Comparison of ENCODE assay signal across 24 cellular contexts in the genomic region with DNA sequence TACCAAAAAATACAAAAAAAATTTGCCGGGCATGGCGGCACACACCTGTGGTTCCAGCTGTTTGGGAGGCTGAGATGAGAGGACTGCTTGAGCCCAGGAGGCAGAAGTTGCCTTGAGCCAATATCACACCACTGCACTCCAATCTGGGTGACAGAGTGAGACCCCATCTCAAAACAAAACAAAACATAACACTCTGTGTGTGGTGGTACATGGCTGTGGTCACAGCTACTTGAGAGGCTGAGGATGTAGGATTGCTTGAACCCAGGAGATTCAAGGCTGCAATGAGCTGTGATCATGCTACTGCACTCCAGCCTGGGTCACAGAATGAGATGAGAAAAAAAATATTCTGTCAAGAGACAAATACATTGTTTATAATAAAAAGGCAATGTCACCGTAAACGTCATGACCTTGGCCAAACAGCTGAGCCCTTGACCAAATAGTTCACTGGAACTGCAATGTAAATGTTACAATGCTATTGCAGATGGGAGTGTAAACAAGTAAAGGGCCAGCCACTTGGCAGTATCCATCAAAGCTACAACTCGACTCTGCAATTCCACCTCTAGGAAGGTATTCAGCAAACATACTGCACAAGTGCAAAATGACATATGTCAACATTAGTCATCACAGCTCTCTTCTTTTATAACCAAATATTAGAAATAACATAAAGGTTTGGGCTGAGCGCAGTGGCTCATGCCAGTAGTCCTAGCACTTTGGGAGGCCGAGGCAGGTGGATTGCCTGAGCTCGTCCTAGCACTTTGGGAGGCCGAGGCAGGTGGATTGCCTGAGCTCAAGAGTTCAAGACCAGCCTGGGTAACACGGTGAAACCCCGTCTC. TPM values are rescaled to one million over a fixed set of nuclear protein-coding genes. Genes with fewer than 3 reads are reported as not detected.
DNase-seq lines count a peak whose midpoint lies in the region; ATAC-seq, FAIRE-seq and TF ChIP-seq lines count a peak whose summit lies in the region.
"Had no signal": no experiment of that assay in that cellular context is flagged by ENCODE, and none has a peak within 500 bp of the region (broad histone marks: within the 10 kb centered on the region; RNA-seq: fewer than 3 reads in every experiment).

No MANE protein-coding gene starts in this region.

- H3K27ac Mint-ChIP-seq in astrocyte (ENCODE audit: unreplicated experiment): peak overlapping the region; percentile 34
- H3K27ac Mint-ChIP-seq in activated naive CD8-positive, alpha-beta T cell treated with anti-CD3 and anti-CD28 coated beads for 36 hours: no peak overlapping the region
- H3K27ac Mint-ChIP-seq: activated CD4-positive, alpha-beta memory T cell treated with anti-CD3 and anti-CD28 coated beads for 36 hours; CD4-positive, CD25-positive, alpha-beta regulatory T cell; GM23338; nephron progenitor cell had no signal

- H3K9me3 ChIP-seq in astrocyte (ENCODE audit: insufficient read depth, low read depth, low read length): no peaks in the 10 kb centered on the region
- no peaks in the 10 kb centered on the region for H3K9me3 ChIP-seq in lower lobe of right lung
- H3K9me3 ChIP-seq: tibial nerve had no signal

- H3K4me2 ChIP-seq in astrocyte (ENCODE audit: low read length): no peak overlapping the region
- H3K4me2 ChIP-seq: GM23338 had no signal

- no peak overlapping the region for H3K4me3 ChIP-seq in astrocyte (ENCODE audit: insufficient read depth, low read depth, low read length)
- H3K4me3 ChIP-seq in lower lobe of right lung: no peak overlapping the region
- no peak overlapping the region for H3K4me3 ChIP-seq in dorsolateral prefrontal cortex
- H3K4me3 ChIP-seq: GM23338, SK-N-MC, tibial nerve had no signal

- no peak overlapping the region for H3K4me3 Mint-ChIP-seq in astrocyte (ENCODE audit: unreplicated experiment)
- H3K4me3 Mint-ChIP-seq in activated naive CD8-positive, alpha-beta T cell treated with anti-CD3 and anti-CD28 coated beads for 36 hours: no peak overlapping the region
- H3K4me3 Mint-ChIP-seq: activated CD4-positive, alpha-beta memory T cell treated with anti-CD3 and anti-CD28 coated beads for 36 hours; GM23338; nephron progenitor cell had no signal

- H3K36me3 Mint-ChIP-seq in astrocyte (ENCODE audit: low read depth, unreplicated experiment): peaks cover 19% of the 10 kb centered on the region
- peaks cover 19% of the 10 kb centered on the region for H3K36me3 Mint-ChIP-seq in activated naive CD8-positive, alpha-beta T cell treated with anti-CD3 and anti-CD28 coated beads for 36 hours

- DNase-seq in DMS153 treated with DMSO at 0.1 percent for 48 hours (lab: John Stamatoyannopoulos, UW; ENCODE audit: unreplicated experiment) (peak; percentile 74), NCI-H2196 treated with DMSO at 0.1 percent for 48 hours (lab: John Stamatoyannopoulos, UW; ENCODE audit: unreplicated experiment) (peak; percentile 30), astrocyte (ENCODE audit: low read depth) (no peak), lower lobe of right lung (no peak), dorsolateral prefrontal cortex (no peak)
- DNase-seq in activated naive CD8-positive, alpha-beta T cell treated with anti-CD3 and anti-CD28 coated beads for 36 hours: no peak
- DNase-seq: activated CD4-positive, alpha-beta memory T cell treated with anti-CD3 and anti-CD28 coated beads for 36 hours; activated gamma-delta T cell; activated T-cell treated with anti-CD3 and anti-CD28 coated beads for 4 hours; CD4-positive, CD25-positive, alpha-beta regulatory T cell; DMS 273 treated with DMSO at 0.1 percent for 48 hours; midbrain; nephron progenitor cell; posterior cingulate gyrus; stimulated activated CD4-positive, alpha-beta T cell treated with anti-CD3 and anti-CD28 coated beads, Interleukin-2, amount 100 ng/mL, for 48 hours; stimulated activated naive CD8-positive, alpha-beta T cell treated with anti-CD3 and anti-CD28 coated beads, Interleukin-15, Interleukin-2, amounts not matched to agents 100 U/mL and 50 U/mL, for 24 hours had no signal

- H3K27me3 ChIP-seq in astrocyte (ENCODE audit: insufficient read depth, low read length) (no peaks in the 10 kb centered on the region), lower lobe of right lung (ENCODE audit: low read depth) (no peaks in the 10 kb centered on the region), dorsolateral prefrontal cortex (no peaks in the 10 kb centered on the region)
- H3K27me3 ChIP-seq: tibial nerve had no signal

- TF ChIP-seq CTCF in astrocyte (IDR thresholded peaks at IDR 0.05; ENCODE audit: insufficient read depth, low read depth, low read length) (no peak), lower lobe of right lung (IDR thresholded peaks at IDR 0.05) (no peak), dorsolateral prefrontal cortex (IDR thresholded peaks at IDR 0.05 in 54 of 56, conservative IDR thresholded peaks at IDR 0.05 in 2 of 56; ENCODE audit: low read depth in 1 of 56, partially characterized antibody in 56 of 56) (no peak)

- no peaks in the 10 kb centered on the region for H3K27me3 Mint-ChIP-seq in astrocyte (ENCODE audit: low read depth, unreplicated experiment)
- no peaks in the 10 kb centered on the region for H3K27me3 Mint-ChIP-seq in activated naive CD8-positive, alpha-beta T cell treated with anti-CD3 and anti-CD28 coated beads for 36 hours
- H3K27me3 Mint-ChIP-seq: activated CD4-positive, alpha-beta memory T cell treated with anti-CD3 and anti-CD28 coated beads for 36 hours; CD4-positive, CD25-positive, alpha-beta regulatory T cell had no signal

- ATAC-seq in lower lobe of right lung: peak; percentile 90 to 96
- ATAC-seq in GM21526 (IDR thresholded peaks at IDR 0.05; ENCODE audit: low FRiP score, unreplicated experiment): no peak
- ATAC-seq in GM21528 (IDR thresholded peaks at IDR 0.05; ENCODE audit: low FRiP score, unreplicated experiment): no peak
- ATAC-seq: esophagus mucosa; GM23338; stimulated activated naive CD8-positive, alpha-beta T cell treated with anti-CD3 and anti-CD28 coated beads, Interleukin-15, Interleukin-2, amounts not matched to agents 100 U/mL and 50 U/mL, for 24 hours had no signal

- H3K4me1 ChIP-seq in astrocyte (ENCODE audit: insufficient read depth, low read length) (peaks cover 15% of the 10 kb centered on the region), lower lobe of right lung (no peaks in the 10 kb centered on the region)
- H3K4me1 ChIP-seq: tibial nerve had no signal

- H2AFZ ChIP-seq in astrocyte (ENCODE audit: low read depth, low read length): no peak overlapping the region
- H2AFZ ChIP-seq: GM23338 had no signal

- FAIRE-seq in astrocyte (lab: Jason Lieb, UNC): no peak
- FAIRE-seq: frontal cortex, GM12891 had no signal

- no peak overlapping the region for H3K9ac ChIP-seq in astrocyte (ENCODE audit: low read length)

- H3K27ac ChIP-seq in astrocyte (ENCODE audit: low read depth, low read length) (no peak overlapping the region), lower lobe of right lung (peak overlapping the region; percentile 19), dorsolateral prefrontal cortex (no peak overlapping the region)
- H3K27ac ChIP-seq: SK-N-MC, tibial nerve had no signal

- peaks cover 3% of the 10 kb centered on the region for H4K20me1 ChIP-seq in astrocyte (ENCODE audit: insufficient read depth, low read length)

- H3K79me2 ChIP-seq in astrocyte (ENCODE audit: insufficient read depth, low read length): no peaks in the 10 kb centered on the region

- intact Hi-C loops in lower lobe of right lung (cut with DNase I) (no loop called here), dorsolateral prefrontal cortex (cut with DNase I) (no loop called here)

- peaks cover 21% of the 10 kb centered on the region for H3K4me1 Mint-ChIP-seq in astrocyte (ENCODE audit: low read depth, unreplicated experiment)
- H3K4me1 Mint-ChIP-seq in activated naive CD8-positive, alpha-beta T cell treated with anti-CD3 and anti-CD28 coated beads for 36 hours: peaks cover 4% of the 10 kb centered on the region
- H3K4me1 Mint-ChIP-seq: GM23338, nephron progenitor cell had no signal

- H3K36me3 ChIP-seq in astrocyte (ENCODE audit: insufficient read depth, low read length) (peaks cover 9% of the 10 kb centered on the region), lower lobe of right lung (peaks cover 83% of the 10 kb centered on the region)

- H3K9me3 Mint-ChIP-seq in astrocyte (ENCODE audit: unreplicated experiment): no peaks in the 10 kb centered on the region
- H3K9me3 Mint-ChIP-seq in activated naive CD8-positive, alpha-beta T cell treated with anti-CD3 and anti-CD28 coated beads for 36 hours: no peaks in the 10 kb centered on the region
- H3K9me3 Mint-ChIP-seq: activated CD4-positive, alpha-beta memory T cell treated with anti-CD3 and anti-CD28 coated beads for 36 hours; CD4-positive, CD25-positive, alpha-beta regulatory T cell; GM23338; nephron progenitor cell had no signal

RNA-seq across cellular contexts. Expression of a gene that starts 16.9 kb away (rescaled TPM):
- total RNA-seq in astrocyte (19.4 and 24.4 TPM in 2 replicates), lower lobe of right lung (19.5 TPM), dorsolateral prefrontal cortex (10 to 100 TPM; 20.1 to 47.2 (median 31.9) TPM)
- total RNA-seq in activated naive CD8-positive, alpha-beta T cell treated with anti-CD3 and anti-CD28 coated beads for 36 hours: 10 to 100 TPM; 25.2 to 30.4 TPM

RNA-seq across cellular contexts. Expression of a gene that starts 17.3 kb away (rescaled TPM):
- total RNA-seq in astrocyte (144 and 146 TPM in 2 replicates), lower lobe of right lung (39.1 TPM), dorsolateral prefrontal cortex (100 to 1,000 TPM in 1 of 120 experiments, 10 to 100 TPM in 119; 43.7 to 103 (median 69.8) TPM)
- total RNA-seq in activated naive CD8-positive, alpha-beta T cell treated with anti-CD3 and anti-CD28 coated beads for 36 hours: 10 to 100 TPM; 60.4 to 62.7 TPM

RNA-seq across cellular contexts. Expression of a gene that starts 29.9 kb away (rescaled TPM):
- 74.2 and 84.0 TPM in 2 replicates for total RNA-seq in astrocyte
- total RNA-seq in lower lobe of right lung: 204 TPM
- total RNA-seq in dorsolateral prefrontal cortex: 100 to 1,000 TPM in 19 of 120 experiments, 10 to 100 TPM in 101; 46.0 to 124 (median 85.7) TPM
- total RNA-seq in activated naive CD8-positive, alpha-beta T cell treated with anti-CD3 and anti-CD28 coated beads for 36 hours: 10 to 100 TPM; 70.9 to 80.9 TPM

RNA-seq across cellular contexts. Expression of a gene that starts 55.9 kb away (rescaled TPM):
- 92.5 and 93.1 TPM in 2 replicates for total RNA-seq in astrocyte
- total RNA-seq in lower lobe of right lung: 56.5 TPM
- 100 to 1,000 TPM in 53 of 120 experiments, 10 to 100 TPM in 67; 48.6 to 136 (median 98.9) TPM for total RNA-seq in dorsolateral prefrontal cortex
- 100 to 1,000 TPM; 175 to 183 TPM for total RNA-seq in activated naive CD8-positive, alpha-beta T cell treated with anti-CD3 and anti-CD28 coated beads for 36 hours

Comparison
In these comparisons a context has a peak if more than half of its experiments do, and no peak if none do; other contexts are left out.
1. DNase-seq: peak in DMS153 treated with DMSO at 0.1 percent for 48 hours (single experiment) and NCI-H2196 treated with DMSO at 0.1 percent for 48 hours (single experiment); none in astrocyte (single experiment), lower lobe of right lung (single experiment), dorsolateral prefrontal cortex (0 of 10) and activated naive CD8-positive, alpha-beta T cell treated with anti-CD3 and anti-CD28 coated beads for 36 hours (single experiment).
2. ATAC-seq: peak in lower lobe of right lung (2 of 2); none in GM21526 (single experiment) and GM21528 (single experiment).